Comparison of ENCODE assay signal across 2 cellular contexts in genomic region chr14:69611264-69612013, GRCh38.
TF ChIP-seq lines count a peak whose summit lies in the region.

Gene SUSD6 (plus strand): TSS chr14:69611596. CDS start chr14:69658593, 46,997 bp downstream.

TF ChIP-seq in HEK293, 187 proteins besides CTCF, POLR2A, EP300 and RAD21 (continued from another document and continues in another):
- TF ChIP-seq PBX3 (CRISPR knock-in tag; IDR thresholded peaks at IDR 0.05) (no peak), ZNF133 (tag by site-specific recombination; IDR thresholded peaks at IDR 0.05) (no peak), ZNF791 (tag by site-specific recombination; IDR thresholded peaks at IDR 0.05) (no peak), BCL11B (tag by site-specific recombination; IDR thresholded peaks at IDR 0.05; ENCODE audit: low read depth) (no peak), ZBTB20 (tag by site-specific recombination; IDR thresholded peaks at IDR 0.05) (no peak), ZNF626 (tag by site-specific recombination; IDR thresholded peaks at IDR 0.05) (no peak), PRDM10 (tag by site-specific recombination; IDR thresholded peaks at IDR 0.05) (peak; percentile 29), ZNF48 (tag by site-specific recombination; IDR thresholded peaks at IDR 0.05) (no peak), SP2 (tag by site-specific recombination; IDR thresholded peaks at IDR 0.05) (0 out of 2 replicates have a peak, but pooled peaks have one; percentile 18), ZBTB1 (tag by site-specific recombination; IDR thresholded peaks at IDR 0.05) (no peak), ZNF23 (tag by site-specific recombination; IDR thresholded peaks at IDR 0.05; ENCODE audit: borderline replicate concordance) (no peak), ZNF394 (tag by site-specific recombination; IDR thresholded peaks at IDR 0.05; ENCODE audit: borderline replicate concordance) (no peak), ZFP3 (tag by site-specific recombination; IDR thresholded peaks at IDR 0.05; ENCODE audit: low read depth) (no peak), ZNF514 (tag by site-specific recombination; IDR thresholded peaks at IDR 0.05) (no peak), ZBTB7A (tag by site-specific recombination; IDR thresholded peaks at IDR 0.05; ENCODE audit: low read depth) (no peak), BCL6B (tag by site-specific recombination; IDR thresholded peaks at IDR 0.05) (no peak), TCF7L2 (IDR thresholded peaks at IDR 0.05; ENCODE audit: borderline replicate concordance, low read depth, low read length) (no peak), GLI4 (tag by site-specific recombination; IDR thresholded peaks at IDR 0.05) (no peak), ZNF132 (tag by site-specific recombination; IDR thresholded peaks at IDR 0.05; ENCODE audit: borderline replicate concordance) (no peak), ZNF558 (tag by site-specific recombination; IDR thresholded peaks at IDR 0.05) (no peak), SCRT2 (tag by site-specific recombination; IDR thresholded peaks at IDR 0.05) (no peak), ZNF621 (tag by site-specific recombination; IDR thresholded peaks at IDR 0.05) (no peak), ZFHX2 (tag by site-specific recombination; conservative IDR thresholded peaks at IDR 0.05) (peak; percentile 38), WT1 (tag by site-specific recombination; IDR thresholded peaks at IDR 0.05) (no peak)

TF ChIP-seq in SK-N-SH, 30 proteins besides CTCF, POLR2A, EP300 and RAD21 (continued from another document):
- TF ChIP-seq ZBTB33 (IDR thresholded peaks at IDR 0.05; ENCODE audit: borderline replicate concordance, low read depth) (no peak), GATA2 (CRISPR knock-in tag; IDR thresholded peaks at IDR 0.05) (no peak), MEF2A (IDR thresholded peaks at IDR 0.05; ENCODE audit: borderline replicate concordance, low read depth) (no peak), NFIC (IDR thresholded peaks at IDR 0.05; ENCODE audit: borderline replicate concordance) (no peak), FOSL2 (IDR thresholded peaks at IDR 0.05; ENCODE audit: borderline replicate concordance, low read depth) (no peak), NRF1 (IDR thresholded peaks at IDR 0.05; ENCODE audit: low read depth, low read length) (peak; percentile 72), USF1 (IDR thresholded peaks at IDR 0.05; ENCODE audit: borderline replicate concordance, low read depth) (no peak), FOXJ3 (CRISPR knock-in tag; IDR thresholded peaks at IDR 0.05) (no peak), YY1 (IDR thresholded peaks at IDR 0.05; ENCODE audit: low read depth) (no peak), PBX3 (IDR thresholded peaks at IDR 0.05) (no peak), JUND (IDR thresholded peaks at IDR 0.05) (no peak), MXI1 (IDR thresholded peaks at IDR 0.05; ENCODE audit: low read depth, low read length) (peak; percentile 74), EZH2phosphoT487 (IDR thresholded peaks at IDR 0.05; ENCODE audit: borderline replicate concordance, low read depth) (no peak), RFX5 (IDR thresholded peaks at IDR 0.05; ENCODE audit: low read length) (no peak), ELF1 (IDR thresholded peaks at IDR 0.05) (no peak), TEAD4 (IDR thresholded peaks at IDR 0.05; ENCODE audit: borderline replicate concordance, insufficient read depth) (no peak), TAF1 (IDR thresholded peaks at IDR 0.05; ENCODE audit: borderline replicate concordance, low read depth, low read length) (0 out of 2 replicates have a peak, but pooled peaks have one; percentile 32), FOXM1 (IDR thresholded peaks at IDR 0.05; ENCODE audit: low read depth) (no peak), RCOR1 (IDR thresholded peaks at IDR 0.05; ENCODE audit: low read length) (no peak), REST (IDR thresholded peaks at IDR 0.05; ENCODE audit: low read depth, low read length) (no peak), GABPA (IDR thresholded peaks at IDR 0.05; ENCODE audit: low read depth) (no peak), MAX (IDR thresholded peaks at IDR 0.05; ENCODE audit: low read depth) (peak; percentile 27; the same call in 1 of the 2 replicates)
TF ChIP-seq in SK-N-SH: peak in this region for 6.
